ENCODE assay signal across 1 cellular context in the genomic region with DNA sequence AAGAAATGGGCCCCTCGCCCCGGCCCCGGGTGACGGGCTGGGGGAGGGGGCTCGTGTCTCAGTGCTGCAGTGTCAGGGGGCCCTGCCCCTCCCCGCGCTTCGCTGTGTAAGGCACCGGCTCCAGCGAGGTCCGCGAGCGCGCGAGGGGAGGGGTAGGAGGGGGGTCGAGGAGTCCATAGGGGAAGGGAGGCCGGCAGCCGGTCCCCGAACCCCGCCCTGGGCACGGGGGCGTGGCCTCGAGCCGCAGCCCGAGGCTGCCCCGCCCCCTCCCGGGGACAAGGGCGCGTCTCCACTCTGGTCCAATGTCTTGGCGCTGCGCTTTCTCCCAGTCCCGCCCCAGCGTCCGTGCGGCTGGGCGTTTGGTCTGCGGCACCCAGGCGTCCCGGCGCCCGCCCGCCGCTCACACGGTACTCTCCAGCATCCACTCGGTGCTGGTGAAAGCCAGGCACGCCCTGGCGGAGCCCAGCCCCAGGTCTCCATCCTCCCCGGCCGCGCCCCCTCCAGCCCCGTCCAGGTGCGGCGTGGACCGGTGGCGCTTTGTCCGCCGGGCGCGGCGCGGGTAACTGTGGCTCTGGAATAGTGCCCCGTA.
TF ChIP-seq lines count a peak whose summit lies in the region.

No MANE protein-coding gene starts in this region.

TF ChIP-seq in H1, 55 proteins besides CTCF, POLR2A, EP300 and RAD21:
- TF ChIP-seq KDM4A (IDR thresholded peaks at IDR 0.05; ENCODE audit: low read depth, low read length, severe bottlenecking) = peak; percentile 10
- no peak for TF ChIP-seq SP4 (IDR thresholded peaks at IDR 0.05; ENCODE audit: low read length)
- TF ChIP-seq SRF (IDR thresholded peaks at IDR 0.05; ENCODE audit: low read depth, low read length) = no peak
- TF ChIP-seq CBX8 (IDR thresholded peaks at IDR 0.05; ENCODE audit: borderline replicate concordance, low read depth, low read length) = no peak
- TF ChIP-seq BRCA1 (IDR thresholded peaks at IDR 0.05; ENCODE audit: low read depth, low read length) = no peak
- peak; percentile 30 to 64; a peak in 2 of 4 replicates for TF ChIP-seq SIN3A (conservative IDR thresholded peaks at IDR 0.05 in 1 of 2, IDR thresholded peaks at IDR 0.05 in 1 of 2; ENCODE audit: low read depth in 1 of 2, low read length in 2 of 2)
- peak; percentile 20; the same call in 1 of the 2 replicates for TF ChIP-seq RBBP5 (IDR thresholded peaks at IDR 0.05; ENCODE audit: borderline replicate concordance, low read depth, low read length)
- TF ChIP-seq GABPA (IDR thresholded peaks at IDR 0.05; ENCODE audit: borderline replicate concordance, insufficient read depth, low read length) = peak; percentile 18; the same call in 1 of the 2 replicates
- peak; percentile 18; the same call in 1 of the 2 replicates for TF ChIP-seq PHF8 (conservative IDR thresholded peaks at IDR 0.05; ENCODE audit: low read depth, low read length)
- TF ChIP-seq TAF7 (optimal IDR thresholded peaks at IDR 0.05; ENCODE audit: borderline replicate concordance, low read depth, low read length) = peak; percentile 30
TF ChIP-seq in H1: peak in this region for 6.
